Comparison of ENCODE assay signal across 11 cellular contexts in the genomic region with DNA sequence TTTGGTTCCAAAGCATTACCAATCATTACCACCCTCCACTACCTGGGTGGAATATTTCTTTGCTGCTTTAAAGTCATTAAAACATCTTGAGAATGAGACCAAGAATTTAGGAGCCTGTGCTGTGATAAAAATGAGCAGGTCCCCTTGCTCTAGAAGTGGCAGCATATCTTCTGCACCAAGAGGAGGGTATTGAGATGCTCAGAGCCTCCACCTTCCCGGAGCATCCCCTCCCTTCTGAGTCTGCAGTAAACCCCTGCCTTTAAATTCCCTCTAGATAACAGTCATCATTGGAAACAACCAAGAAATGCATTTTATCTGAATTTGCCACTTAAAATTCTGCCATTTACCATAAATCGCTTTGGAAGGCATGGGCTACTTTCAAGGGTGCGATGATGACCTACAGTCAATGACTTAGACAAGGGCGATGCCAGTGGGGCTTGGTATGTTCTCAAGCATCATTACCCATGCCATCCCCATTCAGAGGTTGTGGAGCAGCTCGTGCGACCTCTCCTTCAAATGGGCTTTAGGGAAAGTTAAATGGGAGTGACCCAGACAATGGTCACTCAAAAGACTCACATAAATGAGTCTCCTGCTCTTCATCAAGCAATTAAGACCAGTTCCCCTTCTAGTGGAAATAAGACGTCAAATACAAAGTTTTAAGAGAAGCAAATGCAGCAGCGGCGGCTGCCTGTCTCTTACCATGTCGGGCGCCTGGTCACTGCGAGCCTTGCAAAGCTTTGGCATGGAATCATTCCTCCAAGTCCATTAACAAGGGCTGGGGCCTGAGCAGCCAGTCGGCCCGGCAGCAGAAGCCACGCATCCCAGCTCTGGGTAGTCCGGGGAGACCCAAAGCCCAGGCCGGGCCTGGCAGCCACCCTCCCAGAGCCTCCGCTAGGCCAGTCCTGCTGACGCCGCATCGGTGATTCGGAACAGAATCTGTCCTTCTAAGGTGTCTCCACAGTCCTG.
DNase-seq lines count a peak whose midpoint lies in the region; ATAC-seq, FAIRE-seq and TF ChIP-seq lines count a peak whose summit lies in the region.
"Had no signal": no experiment of that assay in that cellular context is flagged by ENCODE, and none has a peak within 500 bp of the region (broad histone marks: within the 10 kb centered on the region; RNA-seq: fewer than 3 reads in every experiment).

No MANE protein-coding gene starts in this region.

- H3K27me3 ChIP-seq in BE2C (no peaks in the 10 kb centered on the region), mononuclear cell (ENCODE audit: insufficient read depth, low read length) (peaks cover 24% of the 10 kb centered on the region)

- H3K4me3 Mint-ChIP-seq in activated T-cell treated with anti-CD3 and anti-CD28 coated beads, Interleukin-2, amount 50 U/mL, for 24 hours = peak overlapping the region; percentile 72

- peak; percentile 46 for FAIRE-seq in GM18507 (lab: Jason Lieb, UNC)

- no peaks in the 10 kb centered on the region for H3K36me3 ChIP-seq in BE2C

- H3K9me3 ChIP-seq in BE2C (no peaks in the 10 kb centered on the region), mononuclear cell (ENCODE audit: low read depth, low read length) (no peaks in the 10 kb centered on the region)

- peaks cover 7% of the 10 kb centered on the region for H3K27me3 Mint-ChIP-seq in activated T-cell treated with anti-CD3 and anti-CD28 coated beads, Interleukin-2, amount 50 U/mL, for 24 hours

- DNase-seq in BE2C = peak; percentile 35
- no peak for DNase-seq in GM18507 (ENCODE audit: extremely low spot score, insufficient read length, low read depth)
- DNase-seq in activated T-cell treated with anti-CD3 and anti-CD28 coated beads, Interleukin-2, amount 50 U/mL, for 24 hours = peak; percentile 33
- no peak for DNase-seq in UCSD-AML1 (lab: John Stamatoyannopoulos, UW; ENCODE audit: unreplicated experiment)
- DNase-seq in SIG-M5 treated with dmso at 0.1 percent for 504 hours (lab: John Stamatoyannopoulos, UW; ENCODE audit: unreplicated experiment) = no peak
- DNase-seq: HCEC 1CT; NCI-H1105 treated with DMSO at 0.1 percent for 48 hours; stimulated activated CD4-positive, alpha-beta T cell treated with anti-CD3 and anti-CD28 coated beads, Interleukin-12 subunit alpha, Interleukin-12 subunit beta, amount 100 ng/mL, for 4 hours had no signal

- peaks cover 55% of the 10 kb centered on the region for H3K4me1 Mint-ChIP-seq in activated T-cell treated with anti-CD3 and anti-CD28 coated beads, Interleukin-2, amount 50 U/mL, for 24 hours (ENCODE audit: low read depth)

- H3K27ac Mint-ChIP-seq in activated T-cell treated with anti-CD3 and anti-CD28 coated beads, Interleukin-2, amount 50 U/mL, for 24 hours = peak overlapping the region; percentile 91

- H3K36me3 Mint-ChIP-seq in activated T-cell treated with anti-CD3 and anti-CD28 coated beads, Interleukin-2, amount 50 U/mL, for 24 hours (ENCODE audit: low read depth) = no peaks in the 10 kb centered on the region

- TF ChIP-seq CTCF in BE2C (IDR thresholded peaks at IDR 0.05; ENCODE audit: low read depth, low read length) = no peak

- ATAC-seq in GM18519 (IDR thresholded peaks at IDR 0.05; ENCODE audit: low FRiP score, unreplicated experiment) (no peak), HG03457 (IDR thresholded peaks at IDR 0.05; ENCODE audit: unreplicated experiment) (no peak)

- no peaks in the 10 kb centered on the region for H3K9me3 Mint-ChIP-seq in activated T-cell treated with anti-CD3 and anti-CD28 coated beads, Interleukin-2, amount 50 U/mL, for 24 hours

- H3K4me1 ChIP-seq in BE2C (peaks cover 21% of the 10 kb centered on the region), mononuclear cell (ENCODE audit: insufficient read depth, low read length) (peaks cover 15% of the 10 kb centered on the region)

- H3K4me3 ChIP-seq in BE2C (ENCODE audit: low read depth, low read length) (no peak overlapping the region), mononuclear cell (ENCODE audit: low read length) (peak overlapping the region; percentile 60)

Comparison
In these comparisons a context has a peak if more than half of its experiments do, and no peak if none do; other contexts are left out.
1. DNase-seq: peak in BE2C (single experiment) and activated T-cell treated with anti-CD3 and anti-CD28 coated beads, Interleukin-2, amount 50 U/mL, for 24 hours (single experiment); none in GM18507 (single experiment), UCSD-AML1 (single experiment) and SIG-M5 treated with dmso at 0.1 percent for 504 hours (single experiment).